Comparison of ENCODE assay signal across 23 cellular contexts in genomic region chr3:144521131-144521530, GRCh38.
"Had no signal": no experiment of that assay in that cellular context is flagged by ENCODE, and none has a peak within 500 bp of the region (broad histone marks: within the 10 kb centered on the region; RNA-seq: fewer than 3 reads in every experiment).

No MANE protein-coding gene starts in this region.

- H3K36me3 ChIP-seq: left ventricle myocardium inferior, lower lobe of right lung, ovary, right atrium auricular region, sigmoid colon, stomach, thoracic aorta, transverse colon had no signal

- ATAC-seq: foreskin keratinocyte, left cardiac atrium, lower lobe of right lung, natural killer cell had no signal

- DNase-seq: foreskin keratinocyte; head of caudate nucleus; kidney; left cardiac atrium; left ventricle myocardium inferior; lower lobe of right lung; natural killer cell; nucleus accumbens; ovary; sigmoid colon; stimulated activated CD4-positive, alpha-beta T cell treated with anti-CD3 and anti-CD28 coated beads, Interleukin-2, amount 100 ng/mL, for 24 hours; stimulated activated CD4-positive, alpha-beta T cell treated with anti-CD3 and anti-CD28 coated beads, Interleukin-4, amount 100 ng/mL, for 4 hours; stimulated activated naive CD4-positive, alpha-beta T cell; stomach; transverse colon had no signal

- H3K4me1 ChIP-seq: foreskin keratinocyte, left ventricle myocardium inferior, lower lobe of right lung, right atrium auricular region, sigmoid colon, stomach, transverse colon had no signal

- H3K36me3 Mint-ChIP-seq: memory B cell, mesothelial cell of epicardium, natural killer cell had no signal

- H3K27me3 ChIP-seq: hepatocyte, ovary, right atrium auricular region, sigmoid colon, stomach, transverse colon had no signal

- H3K9me3 ChIP-seq: left ventricle myocardium inferior, lower lobe of right lung, ovary, right atrium auricular region, sigmoid colon, stomach, thoracic aorta, transverse colon had no signal

- H3K4me3 Mint-ChIP-seq: dendritic cell treated with granulocyte-macrophage colony-stimulating factor and Interleukin-4, amounts not matched to agents 40 ng/mL and 50 ng/mL, for 4 days; memory B cell; mesothelial cell of epicardium; natural killer cell; neural crest cell had no signal

- H3K9me3 Mint-ChIP-seq: dendritic cell treated with granulocyte-macrophage colony-stimulating factor and Interleukin-4, amounts not matched to agents 40 ng/mL and 50 ng/mL, for 4 days; memory B cell; mesothelial cell of epicardium; neural crest cell had no signal

- H3K27ac ChIP-seq: foreskin keratinocyte, hepatocyte, left ventricle myocardium inferior, lower lobe of right lung, ovary, right atrium auricular region, sigmoid colon, skin epidermis, stomach, thoracic aorta, transverse colon had no signal

- H3K4me3 ChIP-seq: hepatocyte, left ventricle myocardium inferior, lower lobe of right lung, ovary, right atrium auricular region, sigmoid colon, skin epidermis, stomach, thoracic aorta, transverse colon had no signal

- H3K27me3 Mint-ChIP-seq: dendritic cell treated with granulocyte-macrophage colony-stimulating factor and Interleukin-4, amounts not matched to agents 40 ng/mL and 50 ng/mL, for 4 days had no signal

- H3K4me1 Mint-ChIP-seq: memory B cell, natural killer cell, neural crest cell had no signal
